1 cellular context compared by ENCODE assay signal in the genomic region with DNA sequence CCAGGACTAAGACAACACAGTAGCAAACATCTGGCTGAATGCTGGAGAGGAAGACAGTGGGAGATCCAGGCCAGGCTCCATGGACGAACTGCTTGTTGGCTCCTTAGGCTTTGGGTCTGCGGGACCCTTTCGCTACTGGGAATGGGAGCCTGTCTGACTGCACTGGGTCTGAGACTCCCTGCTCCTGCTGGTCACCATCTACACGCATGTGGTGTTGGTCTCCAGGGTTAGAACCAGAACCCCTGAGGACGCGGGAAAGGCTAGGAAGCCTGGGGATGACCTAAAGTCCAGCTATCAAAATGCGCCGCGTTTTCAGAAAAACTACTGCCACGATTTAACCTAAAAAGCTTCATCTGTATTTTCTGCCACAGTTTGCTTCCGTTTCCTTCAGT.
TF ChIP-seq lines count a peak whose summit lies in the region.

No MANE protein-coding gene starts in this region.

TF ChIP-seq in endothelial cell of umbilical vein, 7 proteins besides CTCF, POLR2A, EP300 and RAD21:
- TF ChIP-seq GATA2 (IDR thresholded peaks at IDR 0.05; ENCODE audit: insufficient read depth, insufficient read length, low read depth, low read length) (no peak), FOS (IDR thresholded peaks at IDR 0.05; ENCODE audit: borderline replicate concordance, insufficient read depth, low read length) (no peak), MYC (IDR thresholded peaks at IDR 0.05; ENCODE audit: low read depth, low read length) (no peak), POLR2AphosphoS5 (IDR thresholded peaks at IDR 0.05; ENCODE audit: insufficient read depth, low read depth, low read length) (no peak), EZH2 (IDR thresholded peaks at IDR 0.05; ENCODE audit: borderline replicate concordance, low read depth, low read length, severe bottlenecking) (no peak), JUN (IDR thresholded peaks at IDR 0.05; ENCODE audit: borderline replicate concordance, insufficient read depth, insufficient read length, low read depth) (no peak)
- TF ChIP-seq, protein P1, sequence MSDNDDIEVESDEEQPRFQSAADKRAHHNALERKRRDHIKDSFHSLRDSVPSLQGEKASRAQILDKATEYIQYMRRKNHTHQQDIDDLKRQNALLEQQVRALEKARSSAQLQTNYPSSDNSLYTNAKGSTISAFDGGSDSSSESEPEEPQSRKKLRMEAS (IDR thresholded peaks at IDR 0.05; ENCODE audit: insufficient read depth, insufficient read length): no peak
